ENCODE assay signal across 10 cellular contexts in the genomic region with DNA sequence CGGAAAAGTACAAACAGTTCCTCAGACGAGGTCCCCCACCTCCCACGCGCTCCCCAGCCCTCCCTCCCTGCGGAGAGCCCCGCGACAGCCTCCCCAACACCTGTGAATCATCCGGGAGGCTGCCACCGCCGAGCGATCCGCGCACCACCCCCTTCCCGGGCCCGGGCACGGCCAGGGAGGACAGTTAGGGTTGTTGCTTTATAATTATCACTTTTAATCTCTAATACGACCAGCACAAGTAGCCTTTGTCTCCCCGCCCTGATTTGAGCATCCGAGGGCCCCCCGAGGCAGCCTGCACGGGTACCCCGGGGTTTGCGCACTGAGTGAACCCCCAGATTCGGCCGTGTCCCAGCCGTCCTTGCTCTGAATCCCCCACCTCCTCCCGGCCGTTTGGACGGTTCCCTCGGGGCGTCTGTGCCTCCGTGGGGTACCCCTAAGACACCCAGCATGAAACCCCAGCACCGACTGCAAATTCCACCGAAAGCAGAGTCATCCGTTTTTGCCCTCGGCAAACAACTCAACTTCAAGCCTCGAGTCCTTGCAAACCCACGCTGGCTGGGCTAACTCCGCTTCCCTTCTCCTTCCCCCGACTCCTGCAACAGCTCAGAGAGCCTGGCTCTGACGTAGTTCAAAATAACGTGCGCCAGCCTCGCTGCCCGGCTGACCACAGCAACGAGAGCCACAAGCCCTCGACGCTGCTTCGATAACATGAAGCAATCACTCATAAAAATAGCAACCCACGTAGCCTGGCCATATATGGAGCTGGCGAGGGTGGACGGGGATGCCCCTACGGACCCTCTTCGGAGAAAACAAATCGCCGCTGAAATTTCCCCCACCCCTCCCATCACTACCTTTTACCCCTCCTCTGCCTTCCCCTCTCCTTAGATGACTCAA. TPM values are rescaled to one million over a fixed set of nuclear protein-coding genes. Genes with fewer than 3 reads are reported as not detected.
DNase-seq lines count a peak whose midpoint lies in the region; ATAC-seq, FAIRE-seq and TF ChIP-seq lines count a peak whose summit lies in the region.
"Had no signal": no experiment of that assay in that cellular context is flagged by ENCODE, and none has a peak within 500 bp of the region (broad histone marks: within the 10 kb centered on the region; RNA-seq: fewer than 3 reads in every experiment).

No MANE protein-coding gene starts in this region.

- H2AFZ ChIP-seq in SK-N-SH (ENCODE audit: low read depth) (peak overlapping the region; percentile 92), endothelial cell of umbilical vein (ENCODE audit: low read depth, low read length) (peak overlapping the region; percentile 17)

- H3K36me3 ChIP-seq in SK-N-SH (replicated peaks in 1 of 2; ENCODE audit: control insufficient read depth in 1 of 2, insufficient read depth in 2 of 2, low read length in 1 of 2) (no peaks in the 10 kb centered on the region), endothelial cell of umbilical vein (ENCODE audit: control insufficient read depth in 2 of 2, extremely low read depth in 1 of 2, insufficient read depth in 2 of 2, low read length in 2 of 2) (no peaks in the 10 kb centered on the region), thoracic aorta (no peaks in the 10 kb centered on the region)

- H3K9ac ChIP-seq in SK-N-SH, result peak overlapping the region; percentile 55
- no peak overlapping the region for H3K9ac ChIP-seq in endothelial cell of umbilical vein (replicated peaks; ENCODE audit: extremely low read depth, insufficient read depth, low read length)

- DNase-seq in AG09319 (ENCODE audit: extremely low read depth, low read depth) (peak; percentile 89), HTR-8/SVneo (ENCODE audit: insufficient read length, low spot score) (peak; percentile 10), SK-N-SH (peak; percentile 77), endothelial cell of umbilical vein (ENCODE audit: low read depth, low spot score) (peak; percentile 65), midbrain (lab: John Stamatoyannopoulos, UW) (peak; percentile 78), thoracic aorta (ENCODE audit: low spot score) (peak; percentile 11)

- no TSS peak for BruUV-seq in endothelial cell of umbilical vein (replicated peaks; lab: Mats Ljungman, UMichigan)

- POLR2A ChIA-PET in SK-N-SH (lab: Yijun Ruan, JAX), result interaction anchor here (0.7 to 2.7 kb wide), 9 partner anchors 22 to 217 kb away, joined by 3 to 24 read pairs (median 4); partner anchors contain the start of genes ANKEF1, MKKS and SLX4IP
- POLR2A ChIA-PET in endothelial cell of umbilical vein (lab: Charles Lee), result interaction anchor here (1.7 to 1.9 kb wide), 2 partner anchors 135 to 216 kb away, joined by 6 to 10 read pairs; partner anchors contain the start of gene MKKS

- peak overlapping the region; percentile 73 to 94 for H3K27ac ChIP-seq in SK-N-SH (ENCODE audit: low read depth in 2 of 2, low read length in 1 of 2)
- no peak overlapping the region for H3K27ac ChIP-seq in endothelial cell of umbilical vein (ENCODE audit: insufficient read depth, low read depth, low read length)
- H3K27ac ChIP-seq in thoracic aorta, result peak overlapping the region; percentile 82 to 86

- peaks cover 4% of the 10 kb centered on the region; the same call in 1 of the 2 replicates for H4K20me1 ChIP-seq in SK-N-SH (ENCODE audit: insufficient read depth)
- no peaks in the 10 kb centered on the region for H4K20me1 ChIP-seq in endothelial cell of umbilical vein (replicated peaks; ENCODE audit: control insufficient read depth, extremely low read depth, insufficient read depth, low read length)

- CTCF ChIA-PET in SK-N-SH (lab: Yijun Ruan, JAX) (interaction anchor here (0.9 to 3.9 kb wide), 7 partner anchors 42 to 240 kb away, joined by 3 to 20 read pairs (median 4); no protein-coding TSS in a partner anchor), endothelial cell of umbilical vein (lab: Charles Lee) (interaction anchor here (0.8 to 2.0 kb wide), 8 partner anchors 63 to 239 kb away, joined by 3 to 10 read pairs (median 4); partner anchors contain the start of gene MKKS)

- no peak for TF ChIP-seq CTCF in AG09319 (IDR thresholded peaks at IDR 0.05; ENCODE audit: low read depth, low read length)
- no peak for TF ChIP-seq CTCF in SK-N-SH (IDR thresholded peaks at IDR 0.05)
- no peak for TF ChIP-seq CTCF in endothelial cell of umbilical vein (IDR thresholded peaks at IDR 0.05; ENCODE audit: extremely low read depth in 1 of 2, insufficient read depth in 1 of 2, low read depth in 1 of 2, low read length in 2 of 2)
- TF ChIP-seq CTCF in thoracic aorta (IDR thresholded peaks at IDR 0.05), result no peak

- WGBS in SK-N-SH (ENCODE audit: low lambda C conversion rate), result 8% methylated on average over 47 of the region's 56 CpGs

- no peak for TF ChIP-seq POLR2A in endothelial cell of umbilical vein (IDR thresholded peaks at IDR 0.05; ENCODE audit: low read depth, low read length)

- H3K9me2 ChIP-seq in SK-N-SH, result no peaks in the 10 kb centered on the region

- dilution Hi-C loops in endothelial cell of umbilical vein (cut with MboI; ENCODE audit: extremely low pct_ligation_motif_present, low sequenced_read_pairs), result no loop called here

- TF ChIP-seq RAD21 in SK-N-SH (IDR thresholded peaks at IDR 0.05; ENCODE audit: low read length), result no peak

- H3K4me3 ChIP-seq in SK-N-SH (ENCODE audit: low read depth in 2 of 2, low read length in 1 of 2), result peak overlapping the region; percentile 46 to 54
- H3K4me3 ChIP-seq in endothelial cell of umbilical vein (replicated peaks in 1 of 3; ENCODE audit: insufficient read depth in 1 of 3, low read depth in 1 of 3, low read length in 3 of 3), result peak overlapping the region in 2 of 3 experiments; percentile 1 to 15
- peak overlapping the region; percentile 73 for H3K4me3 ChIP-seq in thoracic aorta

- H3F3A ChIP-seq in SK-N-SH (replicated peaks; ENCODE audit: insufficient read depth), result peaks cover 15% of the 10 kb centered on the region

- H3K9me3 ChIP-seq in SK-N-SH, result no peaks in the 10 kb centered on the region
- no peaks in the 10 kb centered on the region for H3K9me3 ChIP-seq in endothelial cell of umbilical vein (replicated peaks; ENCODE audit: control insufficient read depth, insufficient read depth, low read length)
- H3K9me3 ChIP-seq in thoracic aorta, result no peaks in the 10 kb centered on the region

- no peak for FAIRE-seq in HTR-8/SVneo (lab: Jason Lieb, UNC)
- peak; percentile 72 for FAIRE-seq in endothelial cell of umbilical vein (lab: Jason Lieb, UNC)
- FAIRE-seq: GM18507 had no signal

- H3K9me1 ChIP-seq in endothelial cell of umbilical vein (replicated peaks; ENCODE audit: control insufficient read depth, extremely low read depth, insufficient read depth, low read length), result no peaks in the 10 kb centered on the region

- no peaks in the 10 kb centered on the region for H3K27me3 ChIP-seq in SK-N-SH (ENCODE audit: insufficient read depth)
- peaks cover 30 to 40% of the 10 kb centered on the region in 2 experiments for H3K27me3 ChIP-seq in endothelial cell of umbilical vein (ENCODE audit: control insufficient read depth in 2 of 2, insufficient read depth in 2 of 2, low read length in 2 of 2)
- peaks cover 3% of the 10 kb centered on the region for H3K27me3 ChIP-seq in thoracic aorta (replicated peaks; ENCODE audit: insufficient read depth)

- H3K4me2 ChIP-seq in SK-N-SH (peak overlapping the region; percentile 83), endothelial cell of umbilical vein (ENCODE audit: insufficient read depth, low read length) (peak overlapping the region; percentile 28)

- intact Hi-C loops in endothelial cell of umbilical vein (cut with micrococcal nuclease), result loop anchor here (1.0 to 10.0 kb wide), 7 partner anchors 89 to 601 kb away; partner anchors contain the start of genes MKKS and SLX4IP

- ATAC-seq in thoracic aorta (ENCODE audit: insufficient number of reproducible peaks, low FRiP score, low read depth), result peak; percentile 59
- no peak for ATAC-seq in HG03025 (IDR thresholded peaks at IDR 0.05; ENCODE audit: low FRiP score, unreplicated experiment)
- no peak for ATAC-seq in GM21367 (IDR thresholded peaks at IDR 0.05; ENCODE audit: unreplicated experiment)

- TF ChIP-seq EP300 in SK-N-SH (IDR thresholded peaks at IDR 0.05; ENCODE audit: borderline replicate concordance in 1 of 2, low read depth in 1 of 2, low read length in 1 of 2), result no peak; a peak in 2 of 4 replicates

- no peaks in the 10 kb centered on the region for H3K79me2 ChIP-seq in SK-N-SH (ENCODE audit: insufficient read depth)
- no peaks in the 10 kb centered on the region for H3K79me2 ChIP-seq in endothelial cell of umbilical vein (ENCODE audit: control insufficient read depth, insufficient read depth, low read length)

- peaks cover 0 to 20% of the 10 kb centered on the region in 2 experiments; a peak in 2 of 4 replicates for H3K4me1 ChIP-seq in SK-N-SH (ENCODE audit: control insufficient read depth in 1 of 2, insufficient read depth in 2 of 2, low read depth in 1 of 2, low read length in 1 of 2)
- peaks cover 4% of the 10 kb centered on the region for H3K4me1 ChIP-seq in endothelial cell of umbilical vein (ENCODE audit: control insufficient read depth, extremely low read depth, insufficient read depth, low read length)
- H3K4me1 ChIP-seq in thoracic aorta (ENCODE audit: control insufficient read depth in 1 of 2, low read depth in 2 of 2), result peaks cover 3 to 7% of the 10 kb centered on the region in 2 donors

TF ChIP-seq in SK-N-SH, 30 proteins besides CTCF, POLR2A, EP300 and RAD21 (continues in another document):
- TF ChIP-seq TAF1 (IDR thresholded peaks at IDR 0.05; ENCODE audit: borderline replicate concordance, low read depth, low read length) (peak; percentile 30; the same call in 1 of the 2 replicates), GABPA (IDR thresholded peaks at IDR 0.05; ENCODE audit: low read depth) (no peak)

TF ChIP-seq in endothelial cell of umbilical vein, 7 proteins besides CTCF, POLR2A, EP300 and RAD21 (continues in another document):
- TF ChIP-seq POLR2AphosphoS5 (IDR thresholded peaks at IDR 0.05; ENCODE audit: insufficient read depth, low read depth, low read length) (no peak), EZH2 (IDR thresholded peaks at IDR 0.05; ENCODE audit: borderline replicate concordance, low read depth, low read length, severe bottlenecking) (peak; percentile 78)

RNA-seq across cellular contexts. Expression of gene SNAP25, which starts 0.9 kb away (rescaled TPM):
- polyA plus RNA-seq in SK-N-SH (2012; rRNA removed) (42.4 and 46.0 TPM in 2 replicates), endothelial cell of umbilical vein (3.8 and 3.9 TPM in 2 replicates)
- polyA plus RNA-seq in SK-N-SH (2012; cell fraction: cytosol; rRNA removed), result 46.0 and 48.8 TPM in 2 replicates
- 89.1 and 142 TPM in 2 replicates for polyA plus RNA-seq in SK-N-SH (2012; cell fraction: nucleus; rRNA removed)
- total RNA-seq in endothelial cell of umbilical vein (2.2 and 4.4 TPM in 2 replicates), thoracic aorta (1 to 10 TPM; 1.3 to 4.7 TPM)
- 2.4 and 3.4 TPM in 2 replicates for polyA plus RNA-seq in endothelial cell of umbilical vein (2011; cell fraction: cytosol; rRNA removed)
- 18.3 and 23.9 TPM in 2 replicates for polyA plus RNA-seq in endothelial cell of umbilical vein (2011; cell fraction: nucleus; rRNA removed)
- 0.83 and 1.4 TPM in 2 replicates for polyA plus RNA-seq in endothelial cell of umbilical vein (2012)
- 3.4 and 3.7 TPM in 2 replicates for polyA minus RNA-seq in endothelial cell of umbilical vein
- 2.4 TPM for polyA minus RNA-seq in endothelial cell of umbilical vein (2011; cell fraction: cytosol; rRNA and poly(A)+ RNA removed)
- 14.1 and 15.1 TPM in 2 replicates for polyA minus RNA-seq in endothelial cell of umbilical vein (2011; cell fraction: nucleus; rRNA and poly(A)+ RNA removed)
- total RNA-seq: dermis microvascular lymphatic vessel endothelial cell had no signal

Comparison
In these comparisons a context has a peak if more than half of its experiments do, and no peak if none do; other contexts are left out.
1. DNase-seq: peak in every context shown above with its lines; median percentile 89 in AG09319; 78 in midbrain; 77 in SK-N-SH; 65 in endothelial cell of umbilical vein; 11 in thoracic aorta; 10 in HTR-8/SVneo.
2. H3K4me3 ChIP-seq: peak in every context shown above with its lines; median percentile 73 in thoracic aorta; 50 in SK-N-SH; 8 in endothelial cell of umbilical vein.